Comparison of ENCODE assay signal across 1 cellular context in genomic region chr19:55106591-55106990, GRCh38.
TF ChIP-seq lines count a peak whose summit lies in the region.

No MANE protein-coding gene starts in this region.

TF ChIP-seq in K562, 482 proteins besides CTCF, POLR2A, EP300 and RAD21:
- TF ChIP-seq GTF3C2 (IDR thresholded peaks at IDR 0.05; ENCODE audit: borderline replicate concordance, extremely low read depth, insufficient read length) (no peak), SUPT5H (IDR thresholded peaks at IDR 0.05) (0 out of 2 replicates have a peak, but pooled peaks have one; percentile 21), POLR2G (IDR thresholded peaks at IDR 0.05; ENCODE audit: low read depth, low read length) (0 out of 2 replicates have a peak, but pooled peaks have one; percentile 18), ZNF561 (CRISPR knock-in tag; conservative IDR thresholded peaks at IDR 0.05) (no peak), FIP1L1 (IDR thresholded peaks at IDR 0.05; ENCODE audit: low read depth, low read length, poor library complexity, severe bottlenecking) (no peak)
